ENCODE assay signal across 14 cellular contexts in genomic region chr7:101536668-101537067, GRCh38.
DNase-seq lines count a peak whose midpoint lies in the region; ATAC-seq and TF ChIP-seq lines count a peak whose summit lies in the region.
"Had no signal": no experiment of that assay in that cellular context is flagged by ENCODE, and none has a peak within 500 bp of the region (broad histone marks: within the 10 kb centered on the region; RNA-seq: fewer than 3 reads in every experiment).

No MANE protein-coding gene starts in this region.

- H3K4me1 ChIP-seq in left ventricle myocardium inferior, result peaks cover 17% of the 10 kb centered on the region
- H3K4me1 ChIP-seq in liver (ENCODE audit: control insufficient read depth in 4 of 4, insufficient read depth in 4 of 4, low read length in 3 of 4), result peaks cover 17 to 41% (median 29%) of the 10 kb centered on the region in 4 donors
- H3K4me1 ChIP-seq: Caco-2 had no signal

- H3K36me3 Mint-ChIP-seq in WTC11, result no peaks in the 10 kb centered on the region

- H3K4me3 ChIP-seq in left ventricle myocardium inferior, result no peak overlapping the region
- H3K4me3 ChIP-seq in liver (ENCODE audit: low read depth in 1 of 3, low read length in 3 of 3), result no peak overlapping the region
- H3K4me3 ChIP-seq: GM23248 had no signal

- H3K27ac Mint-ChIP-seq in WTC11, result no peak overlapping the region
- H3K27ac Mint-ChIP-seq: CD4-positive, alpha-beta T cell had no signal

- H3K9me3 ChIP-seq in left ventricle myocardium inferior (replicated peaks) (peaks cover 4% of the 10 kb centered on the region), liver (ENCODE audit: control insufficient read depth in 4 of 4, low read length in 3 of 4) (no peaks in the 10 kb centered on the region)
- H3K9me3 ChIP-seq: Caco-2 had no signal

- TF ChIP-seq CTCF in left ventricle myocardium inferior (IDR thresholded peaks at IDR 0.05; ENCODE audit: borderline replicate concordance) (no peak), WTC11 (IDR thresholded peaks at IDR 0.05) (no peak), liver (IDR thresholded peaks at IDR 0.05; ENCODE audit: low read depth, low read length, missing input control) (no peak)

- intact Hi-C loops in left ventricle myocardium inferior (cut with micrococcal nuclease) (no loop called here), Right ventricle myocardium superior (cut with DNase I) (loop anchor here (10.0 kb wide), 1 partner anchor 162 kb away; no protein-coding TSS in a partner anchor)

- no peak overlapping the region for H3K9ac ChIP-seq in liver (ENCODE audit: low read depth in 1 of 2, low read length in 2 of 2)
- H3K9ac ChIP-seq: GM23248 had no signal

- TF ChIP-seq RAD21 in liver (IDR thresholded peaks at IDR 0.05), result no peak

- H3K27ac ChIP-seq in left ventricle myocardium inferior (replicated peaks) (peak overlapping the region; percentile 19), liver (ENCODE audit: low read depth in 1 of 2, low read length in 2 of 2) (peak overlapping the region; percentile 81 to 89)
- H3K27ac ChIP-seq: C4-2B, GM23248 had no signal

- no peaks in the 10 kb centered on the region for H3K4me1 Mint-ChIP-seq in WTC11

- no peaks in the 10 kb centered on the region for H3K27me3 Mint-ChIP-seq in WTC11 (ENCODE audit: low read depth)
- H3K27me3 Mint-ChIP-seq: CD4-positive, alpha-beta T cell had no signal

- peaks cover 2% of the 10 kb centered on the region for H3K27me3 ChIP-seq in left ventricle myocardium inferior (ENCODE audit: low read depth)
- H3K27me3 ChIP-seq in liver (ENCODE audit: control insufficient read depth in 4 of 4, insufficient read depth in 4 of 4, low read length in 3 of 4), result no peaks in the 10 kb centered on the region

- 66% methylated on average over 4 of the region's 4 CpGs for WGBS in liver

- CTCF ChIA-PET in WTC11 (lab: Charles Lee), result interaction anchor here (0.6 kb wide), 1 partner anchor 26 kb away, joined by 3 read pairs; no protein-coding TSS in a partner anchor

- POLR2A ChIA-PET in WTC11 (lab: Charles Lee), result no interaction called here

- H3K36me3 ChIP-seq in left ventricle myocardium inferior, result no peaks in the 10 kb centered on the region
- H3K36me3 ChIP-seq in liver (ENCODE audit: control insufficient read depth in 4 of 4, insufficient read depth in 3 of 4, low read depth in 1 of 4, low read length in 3 of 4), result no peaks in the 10 kb centered on the region

- H3K4me3 Mint-ChIP-seq in WTC11, result no peak overlapping the region
- H3K4me3 Mint-ChIP-seq: CD4-positive, alpha-beta T cell had no signal

- ATAC-seq in Right ventricle myocardium superior (ENCODE audit: poor library complexity) (no peak), WTC11 (no peak)

- no peaks in the 10 kb centered on the region for H3K9me3 Mint-ChIP-seq in WTC11
- H3K9me3 Mint-ChIP-seq: CD4-positive, alpha-beta T cell had no signal

- DNase-seq in left ventricle myocardium inferior, result no peak
- no peak for DNase-seq in Right ventricle myocardium superior
- DNase-seq in WTC11 (ENCODE audit: low spot score), result no peak
- DNase-seq in DMS53 treated with DMSO at 0.1 percent for 48 hours (lab: John Stamatoyannopoulos, UW; ENCODE audit: unreplicated experiment), result no peak
- no peak for DNase-seq in activated CD8-positive, alpha-beta memory T cell treated with anti-CD3 and anti-CD28 coated beads, Interleukin-2, amount 50 U/mL, for 4 hours
- no peak for DNase-seq in NCI-H1417 treated with DMSO at 0.1 percent for 48 hours (lab: John Stamatoyannopoulos, UW)
- DNase-seq: AML-193; Caco-2; CD4-positive, alpha-beta T cell; DMS79; GDM1 had no signal

TF ChIP-seq in WTC11, 78 proteins besides CTCF, POLR2A, EP300 and RAD21:
- TF ChIP-seq GTF2I (CRISPR knock-in tag; conservative IDR thresholded peaks at IDR 0.05) (peak; percentile 63; the same call in 1 of the 2 replicates), JAZF1 (CRISPR knock-in tag; IDR thresholded peaks at IDR 0.05) (no peak)

TF ChIP-seq in liver, 16 proteins besides CTCF, POLR2A, EP300 and RAD21:
- TF ChIP-seq HNF4G (IDR thresholded peaks at IDR 0.05) (no peak), TAF1 (conservative IDR thresholded peaks at IDR 0.05) (no peak), YY1 (IDR thresholded peaks at IDR 0.05) (no peak), GABPA (IDR thresholded peaks at IDR 0.05 in 1 of 2, conservative IDR thresholded peaks at IDR 0.05 in 1 of 2) (no peak), REST (IDR thresholded peaks at IDR 0.05) (no peak), HNF4A (conservative IDR thresholded peaks at IDR 0.05) (no peak), FOXA1 (IDR thresholded peaks at IDR 0.05) (no peak), FOXA2 (IDR thresholded peaks at IDR 0.05) (no peak), NR2F2 (IDR thresholded peaks at IDR 0.05) (no peak), JUND (IDR thresholded peaks at IDR 0.05) (no peak), RXRA (IDR thresholded peaks at IDR 0.05) (no peak)
- TF ChIP-seq, protein P1, sequence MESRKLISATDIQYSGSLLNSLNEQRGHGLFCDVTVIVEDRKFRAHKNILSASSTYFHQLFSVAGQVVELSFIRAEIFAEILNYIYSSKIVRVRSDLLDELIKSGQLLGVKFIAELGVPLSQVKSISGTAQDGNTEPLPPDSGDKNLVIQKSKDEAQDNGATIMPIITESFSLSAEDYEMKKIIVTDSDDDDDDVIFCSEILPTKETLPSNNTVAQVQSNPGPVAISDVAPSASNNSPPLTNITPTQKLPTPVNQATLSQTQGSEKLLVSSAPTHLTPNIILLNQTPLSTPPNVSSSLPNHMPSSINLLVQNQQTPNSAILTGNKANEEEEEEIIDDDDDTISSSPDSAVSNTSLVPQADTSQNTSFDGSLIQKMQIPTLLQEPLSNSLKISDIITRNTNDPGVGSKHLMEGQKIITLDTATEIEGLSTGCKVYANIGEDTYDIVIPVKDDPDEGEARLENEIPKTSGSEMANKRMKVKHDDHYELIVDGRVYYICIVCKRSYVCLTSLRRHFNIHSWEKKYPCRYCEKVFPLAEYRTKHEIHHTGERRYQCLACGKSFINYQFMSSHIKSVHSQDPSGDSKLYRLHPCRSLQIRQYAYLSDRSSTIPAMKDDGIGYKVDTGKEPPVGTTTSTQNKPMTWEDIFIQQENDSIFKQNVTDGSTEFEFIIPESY (IDR thresholded peaks at IDR 0.05), result no peak
- TF ChIP-seq, protein P2, sequence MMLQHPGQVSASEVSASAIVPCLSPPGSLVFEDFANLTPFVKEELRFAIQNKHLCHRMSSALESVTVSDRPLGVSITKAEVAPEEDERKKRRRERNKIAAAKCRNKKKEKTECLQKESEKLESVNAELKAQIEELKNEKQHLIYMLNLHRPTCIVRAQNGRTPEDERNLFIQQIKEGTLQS (IDR thresholded peaks at IDR 0.05), result no peak
- TF ChIP-seq, protein P3, sequence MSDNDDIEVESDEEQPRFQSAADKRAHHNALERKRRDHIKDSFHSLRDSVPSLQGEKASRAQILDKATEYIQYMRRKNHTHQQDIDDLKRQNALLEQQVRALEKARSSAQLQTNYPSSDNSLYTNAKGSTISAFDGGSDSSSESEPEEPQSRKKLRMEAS (IDR thresholded peaks at IDR 0.05), result no peak
